11 cellular contexts compared by ENCODE assay signal in the genomic region with DNA sequence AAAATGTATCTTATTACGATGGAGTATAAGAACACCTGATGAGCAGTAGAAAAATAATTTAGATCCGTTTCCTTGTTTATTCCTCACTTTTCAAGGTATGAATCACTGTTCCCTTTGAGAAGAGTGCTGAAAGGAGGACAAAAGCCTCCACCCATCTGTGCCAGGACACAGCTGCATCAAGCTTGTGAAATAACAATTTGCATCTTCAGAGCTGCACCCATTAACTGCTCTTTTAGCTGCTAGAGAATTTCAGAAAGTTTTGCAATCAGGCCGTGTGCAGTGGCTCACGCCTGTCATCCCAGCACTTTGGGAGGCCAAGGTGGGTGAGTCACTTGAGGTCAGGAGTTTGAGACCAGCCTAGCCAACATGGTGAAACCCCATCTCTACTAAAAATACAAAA. TPM values are rescaled to one million over a fixed set of nuclear protein-coding genes. Genes with fewer than 3 reads are reported as not detected.
A peak's percentile ranks its signal among the peaks of the same experiment; 100 is the strongest.
DNase-seq lines count a peak whose midpoint lies in the region; ATAC-seq and TF ChIP-seq lines count a peak whose summit lies in the region.
"Had no signal": no experiment of that assay in that cellular context is flagged by ENCODE, and none has a peak within 500 bp of the region (broad histone marks: within the 10 kb centered on the region; RNA-seq: fewer than 3 reads in every experiment).

No MANE protein-coding gene starts in this region.

- peak; percentile 98 for ATAC-seq in esophagus mucosa
- no peak for ATAC-seq in GM19324 (IDR thresholded peaks at IDR 0.05; ENCODE audit: low FRiP score, unreplicated experiment)
- no peak for ATAC-seq in GM21381 (IDR thresholded peaks at IDR 0.05; ENCODE audit: unreplicated experiment)
- ATAC-seq: activated CD4-positive, CD25-positive, alpha-beta regulatory T cell treated with anti-CD3 and anti-CD28 coated beads, Interleukin-2, amount 50 U/mL, for 24 hours had no signal

- TF ChIP-seq CTCF in BE2C (IDR thresholded peaks at IDR 0.05; ENCODE audit: low read depth, low read length), result no peak

- H3K4me1 ChIP-seq in BE2C, result no peaks in the 10 kb centered on the region

- DNase-seq in activated T-cell treated with anti-CD3 and anti-CD28 coated beads for 48 hours (ENCODE audit: low read depth) (peak; percentile 25), activated T-cell treated with anti-CD3 and anti-CD28 coated beads for 4 hours (no peak), NOMO-1 treated with dmso at 0.1 percent for 144 hours (lab: John Stamatoyannopoulos, UW; ENCODE audit: unreplicated experiment) (peak; percentile 93), stromal cell of bone marrow (ENCODE audit: low read depth) (peak; percentile 10), BE2C (no peak)
- DNase-seq: MM.1S; stimulated activated CD4-positive, alpha-beta T cell treated with anti-CD3 and anti-CD28 coated beads, Interleukin-4, amount 100 ng/mL, for 1 hour had no signal

- H3K4me3 ChIP-seq in BE2C (ENCODE audit: low read depth, low read length), result no peak overlapping the region

- H3K9me3 ChIP-seq in BE2C, result no peaks in the 10 kb centered on the region

- H3K36me3 ChIP-seq in BE2C, result peaks cover 22% of the 10 kb centered on the region

- H3K27me3 ChIP-seq in BE2C, result no peaks in the 10 kb centered on the region

RNA-seq across cellular contexts. Expression of a gene that starts 9.6 kb away (rescaled TPM):
- total RNA-seq in esophagus mucosa, result 81.6 TPM
- 102 TPM for polyA plus RNA-seq in BE2C (2012; ENCODE audit: insufficient read depth, insufficient read length, low read depth)

RNA-seq across cellular contexts. Expression of a gene that starts 15.7 kb away (rescaled TPM):
- total RNA-seq in esophagus mucosa, result not detected
- polyA plus RNA-seq in BE2C (2012; ENCODE audit: insufficient read depth, insufficient read length, low read depth), result 0.96 TPM

RNA-seq across cellular contexts. Expression of a gene that starts 18.6 kb away (rescaled TPM):
- 0.32 TPM for total RNA-seq in esophagus mucosa
- not detected for polyA plus RNA-seq in BE2C (2012; ENCODE audit: insufficient read depth, insufficient read length, low read depth)

RNA-seq across cellular contexts. Expression of a gene that starts 50.1 kb away (rescaled TPM):
- total RNA-seq in esophagus mucosa, result not detected
- polyA plus RNA-seq in BE2C (2012; ENCODE audit: insufficient read depth, insufficient read length, low read depth), result 0.42 TPM

Comparison
In these comparisons a context has a peak if more than half of its experiments do, and no peak if none do; other contexts are left out.
1. DNase-seq: peak in activated T-cell treated with anti-CD3 and anti-CD28 coated beads for 48 hours (single experiment), NOMO-1 treated with dmso at 0.1 percent for 144 hours (single experiment) and stromal cell of bone marrow (single experiment); none in activated T-cell treated with anti-CD3 and anti-CD28 coated beads for 4 hours (single experiment) and BE2C (single experiment).